6 cellular contexts compared by ENCODE assay signal in genomic region chr11:47233989-47234668, GRCh38. TPM values are rescaled to one million over a fixed set of nuclear protein-coding genes. Genes with fewer than 3 reads are reported as not detected.
DNase-seq lines count a peak whose midpoint lies in the region; ATAC-seq lines count a peak whose summit lies in the region.

No MANE protein-coding gene starts in this region.

- peak; percentile 87 for ATAC-seq in Right ventricle myocardium superior (ENCODE audit: poor library complexity)
- no peak for ATAC-seq in HG03354 (IDR thresholded peaks at IDR 0.05; ENCODE audit: poor library complexity, severe bottlenecking, unreplicated experiment)
- no peak for ATAC-seq in HG03469 (IDR thresholded peaks at IDR 0.05; ENCODE audit: unreplicated experiment)

- intact Hi-C loops in Right ventricle myocardium superior (cut with DNase I), result no loop called here

- DNase-seq in Daoy (ENCODE audit: low read depth), result peak; percentile 53
- peak; percentile 78 for DNase-seq in RPMI7951 (ENCODE audit: low read depth)
- DNase-seq in Right ventricle myocardium superior, result peak; percentile 50
- DNase-seq in NCI-H2171 (lab: John Stamatoyannopoulos, UW), result no peak

RNA-seq across cellular contexts. Expression of gene ACP2, which starts 14.5 kb away (rescaled TPM):
- total RNA-seq in Daoy (2014; rRNA removed; shearing (Covaris generic)), result 18.2 and 33.8 TPM in 2 replicates
- 27.1 and 39.9 TPM in 2 replicates for total RNA-seq in RPMI7951 (2014; rRNA removed; shearing (Covaris generic))
- 18.4 TPM for total RNA-seq in Right ventricle myocardium superior

RNA-seq across cellular contexts. Expression of gene DDB2, which starts 19.4 kb away (rescaled TPM):
- total RNA-seq in Daoy (2014; rRNA removed; shearing (Covaris generic)), result 19.4 and 23.1 TPM in 2 replicates
- total RNA-seq in RPMI7951 (2014; rRNA removed; shearing (Covaris generic)), result 22.7 and 35.0 TPM in 2 replicates
- 9.3 TPM for total RNA-seq in Right ventricle myocardium superior

RNA-seq across cellular contexts. Expression of gene NR1H3, which starts 23.7 kb away (rescaled TPM):
- 2.2 and 2.3 TPM in 2 replicates for total RNA-seq in Daoy (2014; rRNA removed; shearing (Covaris generic))
- 7.9 and 8.4 TPM in 2 replicates for total RNA-seq in RPMI7951 (2014; rRNA removed; shearing (Covaris generic))
- 19.1 TPM for total RNA-seq in Right ventricle myocardium superior

RNA-seq across cellular contexts. Expression of gene MADD, which starts 35.8 kb away (rescaled TPM):
- 15.9 and 17.0 TPM in 2 replicates for total RNA-seq in Daoy (2014; rRNA removed; shearing (Covaris generic))
- 13.5 and 17.0 TPM in 2 replicates for total RNA-seq in RPMI7951 (2014; rRNA removed; shearing (Covaris generic))
- total RNA-seq in Right ventricle myocardium superior, result 39.7 TPM

RNA-seq across cellular contexts. Expression of gene PACSIN3, which starts 47.9 kb away (rescaled TPM):
- 32.5 and 38.2 TPM in 2 replicates for total RNA-seq in Daoy (2014; rRNA removed; shearing (Covaris generic))
- total RNA-seq in RPMI7951 (2014; rRNA removed; shearing (Covaris generic)), result 19.8 and 22.7 TPM in 2 replicates
- 175 TPM for total RNA-seq in Right ventricle myocardium superior
